ENCODE assay signal across 13 cellular contexts in the genomic region with DNA sequence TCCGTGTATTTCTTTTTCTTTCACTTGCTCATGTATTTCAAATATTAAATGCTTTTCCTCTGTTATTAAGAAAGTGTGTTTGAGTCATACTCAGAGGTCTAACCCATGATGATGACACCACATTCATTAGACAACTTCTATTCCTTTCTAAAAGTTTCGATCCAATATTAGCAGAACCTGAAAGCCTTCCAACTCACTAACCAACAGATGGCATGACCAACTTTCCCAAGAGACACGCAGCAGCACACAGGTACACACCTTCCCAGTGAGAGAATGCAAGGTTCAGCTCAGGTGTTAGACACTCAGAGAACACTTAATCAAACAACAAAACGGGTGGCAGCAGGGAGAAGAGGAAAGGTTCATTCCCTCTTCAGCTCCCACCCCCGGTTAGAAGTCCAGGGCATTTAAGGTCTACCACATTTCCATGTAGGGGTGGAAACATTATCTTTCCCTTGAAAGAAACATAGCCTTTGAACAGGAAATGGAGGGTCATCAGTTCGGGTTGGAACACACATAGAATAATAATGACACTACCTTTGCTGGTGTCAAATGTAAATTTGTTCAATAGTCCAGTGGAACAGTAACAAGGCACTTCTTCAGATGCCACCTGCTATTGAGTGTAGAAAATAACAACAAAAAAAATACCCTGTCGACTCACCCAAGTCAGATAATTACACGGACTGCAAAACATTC.
DNase-seq lines count a peak whose midpoint lies in the region; ATAC-seq and TF ChIP-seq lines count a peak whose summit lies in the region.
"Had no signal": no experiment of that assay in that cellular context is flagged by ENCODE, and none has a peak within 500 bp of the region (broad histone marks: within the 10 kb centered on the region; RNA-seq: fewer than 3 reads in every experiment).

No MANE protein-coding gene starts in this region.

- H4K91ac ChIP-seq in neuronal stem cell (ENCODE audit: low read depth, low read length, poor library complexity): no peak overlapping the region

- H3K14ac ChIP-seq in neuronal stem cell (ENCODE audit: low read length): no peak overlapping the region

- H3K79me1 ChIP-seq in neuronal stem cell (ENCODE audit: low read depth, low read length): no peaks in the 10 kb centered on the region

- peak overlapping the region; percentile 36 for H2AFZ ChIP-seq in neuronal stem cell (ENCODE audit: low read length)
- H2AFZ ChIP-seq: GM23338 had no signal

- H3K27me3 Mint-ChIP-seq in brain: no peaks in the 10 kb centered on the region

- H3K4me3 ChIP-seq in neuronal stem cell (ENCODE audit: low read length in 2 of 2): no peak overlapping the region
- no peak overlapping the region for H3K4me3 ChIP-seq in coronary artery
- H3K4me3 ChIP-seq: GM23338, SJSA1 had no signal

- H3K4me1 ChIP-seq in neuronal stem cell (ENCODE audit: control insufficient read depth in 2 of 2, insufficient read depth in 1 of 2, low read depth in 1 of 2, low read length in 2 of 2): peaks cover 3 to 10% of the 10 kb centered on the region in 2 donors

- H3K27ac ChIP-seq in neuronal stem cell (replicated peaks; ENCODE audit: low read length) (no peak overlapping the region), coronary artery (no peak overlapping the region)
- H3K27ac ChIP-seq: 22Rv1, SJSA1 had no signal

- no peaks in the 10 kb centered on the region for H3K36me3 Mint-ChIP-seq in brain

- no peaks in the 10 kb centered on the region for H3K36me3 ChIP-seq in neuronal stem cell (replicated peaks in 1 of 2; ENCODE audit: control insufficient read depth in 2 of 2, insufficient read depth in 2 of 2, low read length in 2 of 2)
- H3K36me3 ChIP-seq: SJSA1 had no signal

- intact Hi-C loops in left colon (cut with DNase I, micrococcal nuclease): no loop called here

- no CpG with 5 or more reads among the region's 8 CpGs for WGBS in neuronal stem cell (ENCODE audit: extremely low coverage in 2 of 2, insufficient read length in 2 of 2, insufficient replicate concordance in 1 of 2), 2 donors

- H3K4me2 ChIP-seq in neuronal stem cell (ENCODE audit: insufficient read depth, low read length, poor library complexity, severe bottlenecking): no peak overlapping the region
- H3K4me2 ChIP-seq: GM23338 had no signal

- H3K9me3 ChIP-seq in neuronal stem cell (replicated peaks in 1 of 2; ENCODE audit: control insufficient read depth in 2 of 2, insufficient read depth in 1 of 2, low read depth in 1 of 2, low read length in 2 of 2): no peaks in the 10 kb centered on the region
- H3K9me3 ChIP-seq: SJSA1 had no signal

- no peak overlapping the region for H2BK120ac ChIP-seq in neuronal stem cell (ENCODE audit: low read depth, low read length)

- no peak overlapping the region for H2AK5ac ChIP-seq in neuronal stem cell (ENCODE audit: low read depth, low read length)

- no peak overlapping the region for H3K9ac ChIP-seq in neuronal stem cell (ENCODE audit: low read depth, low read length, poor library complexity)

- H3K27ac Mint-ChIP-seq in brain: peak overlapping the region in 3 of 5 experiments; percentile 2 to 79 (median 4)
- H3K27ac Mint-ChIP-seq: GM23338 had no signal

- TF ChIP-seq CTCF in brain (conservative IDR thresholded peaks at IDR 0.05) (no peak), coronary artery (IDR thresholded peaks at IDR 0.05) (no peak)

- ATAC-seq in HG02885 (IDR thresholded peaks at IDR 0.05; ENCODE audit: poor library complexity, unreplicated experiment) (peak; percentile 40), left colon (no peak)
- ATAC-seq: GM23338 had no signal

- no peak overlapping the region for H4K8ac ChIP-seq in neuronal stem cell (ENCODE audit: low read depth, low read length)

- H3K4me3 Mint-ChIP-seq in brain: peak overlapping the region in 1 of 5 experiments; percentile 37
- H3K4me3 Mint-ChIP-seq: GM23338 had no signal

- H2BK12ac ChIP-seq in neuronal stem cell (ENCODE audit: low read length): no peak overlapping the region

- H3K4me1 Mint-ChIP-seq in brain: peaks cover 34% of the 10 kb centered on the region
- H3K4me1 Mint-ChIP-seq: GM23338 had no signal

- DNase-seq in DMS 273 (lab: John Stamatoyannopoulos, UW; ENCODE audit: unreplicated experiment) (peak; percentile 23), DMS 273 treated with DMSO at 0.1 percent for 48 hours (lab: John Stamatoyannopoulos, UW) (no peak), neuronal stem cell (ENCODE audit: low spot score) (no peak), left colon (no peak), coronary artery (ENCODE audit: low spot score) (no peak)
- no peak for DNase-seq in activated CD4-positive, CD25-positive, alpha-beta regulatory T cell (lab: John Stamatoyannopoulos, UW)
- DNase-seq: KBM-7, NCI-H524 treated with DMSO at 0.1 percent for 48 hours had no signal

- no peaks in the 10 kb centered on the region for H3K27me3 ChIP-seq in neuronal stem cell (ENCODE audit: control insufficient read depth in 3 of 3, insufficient read depth in 3 of 3, low read depth in 1 of 3, low read length in 3 of 3)
- H3K27me3 ChIP-seq: SJSA1 had no signal

- H2BK15ac ChIP-seq in neuronal stem cell (ENCODE audit: low read length): no peak overlapping the region

- peaks cover 0 to 8% (median 0%) of the 10 kb centered on the region in 5 experiments for H3K9me3 Mint-ChIP-seq in brain
- H3K9me3 Mint-ChIP-seq: GM23338 had no signal

- no peak overlapping the region for H3K4ac ChIP-seq in neuronal stem cell (ENCODE audit: low read length)

- no peak overlapping the region for H3K23ac ChIP-seq in neuronal stem cell (ENCODE audit: low read depth, low read length, poor library complexity)

- H2BK5ac ChIP-seq in neuronal stem cell (ENCODE audit: low read length): no peak overlapping the region

- H3K18ac ChIP-seq in neuronal stem cell (ENCODE audit: low read length): no peak overlapping the region
